In the genomic region with DNA sequence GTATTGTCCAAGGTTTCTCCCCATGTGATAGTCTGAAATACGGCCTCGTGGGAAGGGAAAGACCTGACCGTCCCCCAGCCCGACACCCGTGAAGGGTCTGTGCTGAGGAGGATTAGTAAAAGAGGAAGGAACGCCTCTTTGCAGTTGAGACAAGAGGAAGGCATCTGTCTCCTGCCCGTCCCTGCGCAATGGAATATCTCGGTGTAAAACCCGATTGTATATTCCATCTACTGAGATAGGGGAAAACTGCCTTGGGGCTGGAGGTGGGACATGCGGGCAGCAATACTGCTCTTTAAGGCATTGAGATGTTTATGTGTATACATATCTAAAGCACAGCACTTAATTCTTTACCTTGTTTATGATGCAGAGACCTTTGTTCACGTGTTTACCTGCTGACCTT, we compare ENCODE assay signal across 4 cellular contexts. TPM values are rescaled to one million over a fixed set of nuclear protein-coding genes. Genes with fewer than 3 reads are reported as not detected.
"Had no signal": no experiment of that assay in that cellular context is flagged by ENCODE, and none has a peak within 500 bp of the region (broad histone marks: within the 10 kb centered on the region; RNA-seq: fewer than 3 reads in every experiment).

No MANE protein-coding gene starts in this region.

RNA-seq across cellular contexts. Expression of a gene that starts 15.3 kb away (rescaled TPM):
- total RNA-seq: HepG2, PC-9, RPMI7951, SJCRH30 had no signal
- polyA plus RNA-seq: HepG2 had no signal
